ENCODE assay signal across 17 cellular contexts in the genomic region with DNA sequence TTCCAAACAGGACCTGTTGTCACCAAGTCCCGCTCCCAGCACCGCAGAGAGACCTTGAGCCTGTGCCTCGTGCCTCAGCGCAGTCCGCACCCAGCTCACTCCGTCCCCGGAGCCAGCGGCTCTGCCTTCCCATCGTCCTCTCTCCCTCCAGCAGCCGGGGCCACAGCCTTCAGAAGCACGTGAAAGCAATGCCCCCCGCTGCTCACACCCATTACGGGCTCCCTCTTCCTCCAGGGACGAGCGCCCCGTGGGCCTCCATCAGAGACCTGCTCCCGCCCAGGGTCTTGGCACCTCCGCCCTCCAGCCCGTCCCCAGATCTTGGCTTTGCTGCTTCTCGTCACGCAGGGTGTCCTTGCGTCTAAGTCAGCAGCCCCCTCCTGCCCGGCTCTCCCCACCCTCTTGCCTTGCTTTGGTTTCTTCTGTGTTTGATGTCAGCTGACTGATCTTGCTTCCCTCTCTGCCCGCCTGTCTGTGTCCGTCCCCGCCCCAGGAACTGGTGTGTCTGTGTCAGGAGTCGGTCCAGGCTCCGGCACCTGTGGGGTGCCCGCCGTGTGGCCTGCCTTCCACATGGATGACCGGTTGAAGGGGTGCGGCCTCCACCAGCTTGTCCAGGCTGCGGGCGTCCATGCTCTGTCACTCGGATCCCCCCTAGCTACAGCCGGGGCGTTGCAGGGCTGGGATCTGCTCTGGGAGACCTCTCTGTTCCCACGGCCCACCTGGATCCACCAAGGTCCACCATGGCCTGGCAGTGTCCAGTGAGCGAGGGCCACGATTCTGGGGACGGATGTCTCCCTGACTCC.
DNase-seq lines count a peak whose midpoint lies in the region; ATAC-seq and TF ChIP-seq lines count a peak whose summit lies in the region.
"Had no signal": no experiment of that assay in that cellular context is flagged by ENCODE, and none has a peak within 500 bp of the region (broad histone marks: within the 10 kb centered on the region; RNA-seq: fewer than 3 reads in every experiment).

No MANE protein-coding gene starts in this region.

- H3K27ac ChIP-seq in upper lobe of right lung: peak overlapping the region; percentile 42
- H3K27ac ChIP-seq: 22Rv1, right lobe of liver, stomach had no signal

- H3K27me3 ChIP-seq in upper lobe of right lung: no peaks in the 10 kb centered on the region
- H3K27me3 ChIP-seq: right lobe of liver, stomach had no signal

- no peaks in the 10 kb centered on the region for H3K36me3 ChIP-seq in upper lobe of right lung
- H3K36me3 ChIP-seq: right lobe of liver, stomach had no signal

- no peaks in the 10 kb centered on the region for H3K27me3 Mint-ChIP-seq in activated T-cell treated with anti-CD3 and anti-CD28 coated beads, Interleukin-2, amount 50 U/mL, for 72 hours (ENCODE audit: low read depth)
- peaks cover 0 to 13% (median 13%) of the 10 kb centered on the region in 3 donors for H3K27me3 Mint-ChIP-seq in naive B cell

- peak; percentile 55 for DNase-seq in activated gamma-delta T cell treated with Interleukin-2 at 50 U/mL for 16 hours
- no peak for DNase-seq in activated gamma-delta T cell (lab: John Stamatoyannopoulos, UW)
- peak; percentile 38 to 49 for DNase-seq in activated T-cell treated with anti-CD3 and anti-CD28 coated beads, Interleukin-2, amount 50 U/mL, for 72 hours
- DNase-seq in naive B cell: peak; percentile 44
- DNase-seq in upper lobe of right lung: no peak
- no peak for DNase-seq in GM13976 (ENCODE audit: low spot score)
- DNase-seq: DMS79 treated with DMSO at 0.1 percent for 48 hours, dorsolateral prefrontal cortex, KG1, NCI-H226, right lobe of liver, SHP77, stomach had no signal

- in situ Hi-C loops in GM13976 (cut with MboI; ENCODE audit: low sequenced_read_pairs, unreplicated experiment): no loop called here

- no peaks in the 10 kb centered on the region for H3K9me3 Mint-ChIP-seq in activated T-cell treated with anti-CD3 and anti-CD28 coated beads, Interleukin-2, amount 50 U/mL, for 72 hours
- H3K9me3 Mint-ChIP-seq in naive B cell: peaks cover 0 to 2% (median 0%) of the 10 kb centered on the region in 7 donors

- ATAC-seq in activated T-cell treated with anti-CD3 and anti-CD28 coated beads, Interleukin-2, amount 50 U/mL, for 72 hours (replicated peaks in 1 of 2): peak; percentile 70 to 73
- ATAC-seq in naive B cell (ENCODE audit: low read depth in 2 of 2) (peak; percentile 69 to 74), upper lobe of right lung (no peak), GM21576 (IDR thresholded peaks at IDR 0.05; ENCODE audit: unreplicated experiment) (no peak), GM21825 (IDR thresholded peaks at IDR 0.05; ENCODE audit: unreplicated experiment) (no peak)

- intact Hi-C loops in upper lobe of right lung (cut with DNase I): no loop called here

- H3K36me3 Mint-ChIP-seq in activated T-cell treated with anti-CD3 and anti-CD28 coated beads, Interleukin-2, amount 50 U/mL, for 72 hours (ENCODE audit: insufficient read depth in 2 of 2): no peaks in the 10 kb centered on the region
- no peaks in the 10 kb centered on the region for H3K36me3 Mint-ChIP-seq in naive B cell

- peaks cover 12% of the 10 kb centered on the region for H3K4me1 Mint-ChIP-seq in activated T-cell treated with anti-CD3 and anti-CD28 coated beads, Interleukin-2, amount 50 U/mL, for 72 hours (ENCODE audit: low read depth)
- peaks cover 0 to 13% (median 13%) of the 10 kb centered on the region in 3 donors for H3K4me1 Mint-ChIP-seq in naive B cell

- peak overlapping the region; percentile 29 for H3K4me3 ChIP-seq in upper lobe of right lung
- H3K4me3 ChIP-seq: lung, right lobe of liver, stomach had no signal

- peak overlapping the region; percentile 23 for H3K27ac Mint-ChIP-seq in activated T-cell treated with anti-CD3 and anti-CD28 coated beads, Interleukin-2, amount 50 U/mL, for 72 hours
- H3K27ac Mint-ChIP-seq in naive B cell: peak overlapping the region in 4 of 6 donors; percentile 72 to 92 (median 84)

- TF ChIP-seq CTCF in upper lobe of right lung (IDR thresholded peaks at IDR 0.05): no peak
- TF ChIP-seq CTCF in GM13976 (IDR thresholded peaks at IDR 0.05; ENCODE audit: borderline replicate concordance, control extremely low read depth, extremely low read depth, insufficient read depth, missing control alignments): no peak

- H3K9me3 ChIP-seq in upper lobe of right lung: no peaks in the 10 kb centered on the region
- H3K9me3 ChIP-seq: right lobe of liver, stomach had no signal

- H3K4me3 Mint-ChIP-seq in activated T-cell treated with anti-CD3 and anti-CD28 coated beads, Interleukin-2, amount 50 U/mL, for 72 hours: no peak overlapping the region
- H3K4me3 Mint-ChIP-seq in naive B cell: no peak overlapping the region

- H3K4me1 ChIP-seq in upper lobe of right lung: no peaks in the 10 kb centered on the region
- H3K4me1 ChIP-seq: right lobe of liver had no signal

Comparison
In these comparisons a context has a peak if more than half of its experiments do, and no peak if none do; other contexts are left out.
1. DNase-seq: peak in activated gamma-delta T cell treated with Interleukin-2 at 50 U/mL for 16 hours (single experiment), activated T-cell treated with anti-CD3 and anti-CD28 coated beads, Interleukin-2, amount 50 U/mL, for 72 hours (2 of 2) and naive B cell (single experiment); none in activated gamma-delta T cell (single experiment), upper lobe of right lung (single experiment) and GM13976 (single experiment).
2. ATAC-seq: peak in activated T-cell treated with anti-CD3 and anti-CD28 coated beads, Interleukin-2, amount 50 U/mL, for 72 hours (2 of 2) and naive B cell (2 of 2); none in upper lobe of right lung (single experiment), GM21576 (single experiment) and GM21825 (single experiment).